ENCODE assay signal across 1 cellular context in the genomic region with DNA sequence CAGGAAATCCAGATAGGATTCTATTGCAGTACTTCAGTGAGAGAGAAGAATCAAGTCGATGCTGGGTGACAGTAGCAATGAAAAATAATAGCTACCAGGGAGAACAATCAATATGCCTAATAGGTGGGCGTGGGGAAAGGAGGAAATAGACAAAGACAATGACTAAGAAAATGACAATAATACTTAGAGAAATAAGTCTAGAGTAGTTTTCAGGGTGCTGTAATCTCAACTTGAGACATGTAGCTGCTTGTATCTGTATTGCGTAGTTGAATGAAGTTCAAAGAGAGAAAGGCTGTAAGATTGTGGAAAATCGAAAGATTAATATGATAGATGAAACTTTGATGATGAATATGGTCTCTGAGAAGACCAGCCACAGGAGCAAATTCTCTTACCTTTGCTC.
TF ChIP-seq lines count a peak whose summit lies in the region.

No MANE protein-coding gene starts in this region.

TF ChIP-seq in endothelial cell of umbilical vein, 7 proteins besides CTCF, POLR2A, EP300 and RAD21:
- TF ChIP-seq FOS (IDR thresholded peaks at IDR 0.05; ENCODE audit: borderline replicate concordance, insufficient read depth, low read length) (no peak), JUN (IDR thresholded peaks at IDR 0.05; ENCODE audit: borderline replicate concordance, insufficient read depth, insufficient read length, low read depth) (no peak), MYC (IDR thresholded peaks at IDR 0.05; ENCODE audit: low read depth, low read length) (no peak), EZH2 (IDR thresholded peaks at IDR 0.05; ENCODE audit: borderline replicate concordance, low read depth, low read length, severe bottlenecking) (no peak), POLR2AphosphoS5 (IDR thresholded peaks at IDR 0.05; ENCODE audit: insufficient read depth, low read depth, low read length) (no peak), GATA2 (IDR thresholded peaks at IDR 0.05; ENCODE audit: insufficient read depth, insufficient read length, low read depth, low read length) (no peak), MAX (IDR thresholded peaks at IDR 0.05; ENCODE audit: insufficient read depth, insufficient read length) (no peak)
TF ChIP-seq in endothelial cell of umbilical vein: peak in this region for 0.
